ENCODE assay signal across 20 cellular contexts in the genomic region with DNA sequence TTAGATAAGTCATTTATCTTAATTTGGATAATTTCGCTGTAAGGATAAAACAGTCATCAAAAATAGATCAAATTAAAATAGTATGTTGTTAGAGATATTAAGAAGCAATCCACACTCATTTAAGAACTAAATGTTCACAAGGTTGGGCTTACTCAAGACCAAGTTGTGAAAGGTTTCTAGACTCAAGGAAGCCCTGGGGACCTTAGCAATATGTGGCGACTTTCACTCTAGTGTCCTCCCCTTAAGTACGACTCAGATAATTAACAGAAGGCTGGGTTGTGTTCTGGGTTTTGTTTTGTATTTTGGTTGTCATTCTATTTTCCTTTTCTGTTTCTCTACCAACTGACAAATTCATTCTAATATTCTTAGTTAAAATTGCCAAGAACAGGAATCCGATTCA.
"Had no signal": no experiment of that assay in that cellular context is flagged by ENCODE, and none has a peak within 500 bp of the region (broad histone marks: within the 10 kb centered on the region; RNA-seq: fewer than 3 reads in every experiment).

No MANE protein-coding gene starts in this region.

- H3K4me1 Mint-ChIP-seq: activated naive CD8-positive, alpha-beta T cell treated with anti-CD3 and anti-CD28 coated beads, Interleukin-2, amount 50 U/mL, for 24 hours; activated T-helper 17 cell treated with anti-CD3 and anti-CD28 coated beads, Interleukin-2, amount 50 U/mL, for 72 hours; memory B cell had no signal

- H3K27ac Mint-ChIP-seq: activated naive CD4-positive, alpha-beta T cell treated with anti-CD3 and anti-CD28 coated beads for 36 hours; activated naive CD8-positive, alpha-beta T cell treated with anti-CD3 and anti-CD28 coated beads, Interleukin-2, amount 50 U/mL, for 24 hours; activated T-helper 17 cell treated with anti-CD3 and anti-CD28 coated beads, Interleukin-2, amount 50 U/mL, for 72 hours; memory B cell; naive thymus-derived CD8-positive, alpha-beta T cell; stimulated activated naive B cell treated with anti-CD40 and anti-IgM and Interleukin-4, amounts not matched to agents 10 μg/mL and 1 μg/mL and 100 μg/mL, for 72 hours had no signal

- H3K4me3 Mint-ChIP-seq: activated naive CD4-positive, alpha-beta T cell treated with anti-CD3 and anti-CD28 coated beads for 36 hours; activated naive CD8-positive, alpha-beta T cell treated with anti-CD3 and anti-CD28 coated beads, Interleukin-2, amount 50 U/mL, for 24 hours; activated T-helper 17 cell treated with anti-CD3 and anti-CD28 coated beads, Interleukin-2, amount 50 U/mL, for 72 hours; memory B cell; naive thymus-derived CD8-positive, alpha-beta T cell; stimulated activated naive B cell treated with anti-CD40 and anti-IgM and Interleukin-4, amounts not matched to agents 10 μg/mL and 1 μg/mL and 100 μg/mL, for 72 hours had no signal

- ATAC-seq: activated naive CD8-positive, alpha-beta T cell treated with anti-CD3 and anti-CD28 coated beads, Interleukin-2, amount 50 U/mL, for 24 hours; activated T-helper 17 cell treated with anti-CD3 and anti-CD28 coated beads, Interleukin-2, amount 50 U/mL, for 72 hours; foreskin keratinocyte; left ventricle myocardium superior; mucosa of descending colon had no signal

- H3K9me3 Mint-ChIP-seq: activated naive CD4-positive, alpha-beta T cell treated with anti-CD3 and anti-CD28 coated beads for 36 hours; stimulated activated naive B cell treated with anti-CD40 and anti-IgM and Interleukin-4, amounts not matched to agents 10 μg/mL and 1 μg/mL and 100 μg/mL, for 72 hours had no signal

- DNase-seq: activated CD4-positive, CD25-positive, alpha-beta regulatory T cell treated with anti-CD3 and anti-CD28 coated beads, Interleukin-2, amount 50 U/mL, for 72 hours; activated naive CD4-positive, alpha-beta T cell treated with anti-CD3 and anti-CD28 coated beads for 36 hours; activated naive CD8-positive, alpha-beta T cell treated with anti-CD3 and anti-CD28 coated beads, Interleukin-2, amount 50 U/mL, for 24 hours; activated T-cell treated with anti-CD3 and anti-CD28 coated beads for 4 hours; aorta; effector CD8-positive, alpha-beta T cell; foreskin keratinocyte; head of caudate nucleus; kidney glomerular epithelial cell; left ventricle myocardium superior; mucosa of descending colon; naive thymus-derived CD8-positive, alpha-beta T cell; nucleus accumbens; posterior cingulate gyrus; retina; stimulated activated CD4-positive, alpha-beta T cell treated with anti-CD3 and anti-CD28 coated beads, Interleukin-2, amount 100 ng/mL, for 48 hours; stimulated activated naive B cell treated with anti-CD40 and anti-IgM and Interleukin-4, amounts not matched to agents 10 μg/mL and 1 μg/mL and 100 μg/mL, for 72 hours; uterus had no signal

- H3K27me3 Mint-ChIP-seq: activated naive CD8-positive, alpha-beta T cell treated with anti-CD3 and anti-CD28 coated beads, Interleukin-2, amount 50 U/mL, for 24 hours; activated T-helper 17 cell treated with anti-CD3 and anti-CD28 coated beads, Interleukin-2, amount 50 U/mL, for 72 hours; memory B cell; naive thymus-derived CD8-positive, alpha-beta T cell had no signal

- H3K36me3 Mint-ChIP-seq: memory B cell; naive thymus-derived CD8-positive, alpha-beta T cell; stimulated activated naive B cell treated with anti-CD40 and anti-IgM and Interleukin-4, amounts not matched to agents 10 μg/mL and 1 μg/mL and 100 μg/mL, for 72 hours had no signal
